ENCODE assay signal across 22 cellular contexts in genomic region chr7:134902058-134902457, GRCh38.
DNase-seq lines count a peak whose midpoint lies in the region; ATAC-seq and TF ChIP-seq lines count a peak whose summit lies in the region.
"Had no signal": no experiment of that assay in that cellular context is flagged by ENCODE, and none has a peak within 500 bp of the region (broad histone marks: within the 10 kb centered on the region; RNA-seq: fewer than 3 reads in every experiment).

No MANE protein-coding gene starts in this region.

- H3K27me3 ChIP-seq in right atrium auricular region (no peaks in the 10 kb centered on the region), esophagus muscularis mucosa (no peaks in the 10 kb centered on the region), osteoblast (ENCODE audit: insufficient read depth, low read length) (no peaks in the 10 kb centered on the region)
- H3K27me3 ChIP-seq: BE2C, ovary had no signal

- peak overlapping the region; percentile 69 to 76 for H3K27ac ChIP-seq in right atrium auricular region
- H3K27ac ChIP-seq in esophagus muscularis mucosa (replicated peaks in 1 of 4): peak overlapping the region; percentile 62 to 89 (median 76)
- H3K27ac ChIP-seq in osteoblast (ENCODE audit: low read depth, low read length): peak overlapping the region; percentile 68
- H3K27ac ChIP-seq: ovary had no signal

- H3K9me3 Mint-ChIP-seq in activated CD8-positive, alpha-beta T cell treated with anti-CD3 and anti-CD28 coated beads for 36 hours: peaks cover 1% of the 10 kb centered on the region
- H3K9me3 Mint-ChIP-seq: activated T-cell treated with anti-CD3 and anti-CD28 coated beads, Interleukin-2, amount 50 U/mL, for 4 hours had no signal

- no peak for TF ChIP-seq EP300 in esophagus muscularis mucosa (IDR thresholded peaks at IDR 0.05)

- POLR2A ChIA-PET in activated CD8-positive, alpha-beta T cell treated with anti-CD3 and anti-CD28 coated beads for 36 hours (lab: Charles Lee): no interaction called here

- H3K9me3 ChIP-seq in right atrium auricular region: no peaks in the 10 kb centered on the region
- H3K9me3 ChIP-seq in esophagus muscularis mucosa: no peaks in the 10 kb centered on the region
- no peaks in the 10 kb centered on the region for H3K9me3 ChIP-seq in osteoblast (ENCODE audit: low read depth, low read length)
- H3K9me3 ChIP-seq: BE2C, ovary had no signal

- peaks cover 53% of the 10 kb centered on the region for H4K20me1 ChIP-seq in osteoblast (ENCODE audit: insufficient read depth, low read length)

- peak overlapping the region; percentile 7 for H3K4me2 ChIP-seq in osteoblast (ENCODE audit: insufficient read depth, low read length)

- no peaks in the 10 kb centered on the region for H3K4me1 Mint-ChIP-seq in activated CD8-positive, alpha-beta T cell treated with anti-CD3 and anti-CD28 coated beads for 36 hours (ENCODE audit: low read depth)
- H3K4me1 Mint-ChIP-seq: naive thymus-derived CD8-positive, alpha-beta T cell had no signal

- H3K27ac Mint-ChIP-seq in activated CD8-positive, alpha-beta T cell treated with anti-CD3 and anti-CD28 coated beads for 36 hours: no peak overlapping the region
- H3K27ac Mint-ChIP-seq: naive thymus-derived CD8-positive, alpha-beta T cell had no signal

- no peak overlapping the region for H3K4me3 Mint-ChIP-seq in activated CD8-positive, alpha-beta T cell treated with anti-CD3 and anti-CD28 coated beads for 36 hours
- H3K4me3 Mint-ChIP-seq: activated T-cell treated with anti-CD3 and anti-CD28 coated beads, Interleukin-2, amount 50 U/mL, for 4 hours; naive thymus-derived CD8-positive, alpha-beta T cell had no signal

- intact Hi-C loops in Right ventricle myocardium inferior (cut with DNase I): no loop called here
- intact Hi-C loops in esophagus muscularis mucosa (cut with DNase I): no loop called here
- intact Hi-C loops in activated CD8-positive, alpha-beta T cell treated with anti-CD3 and anti-CD28 coated beads for 36 hours (cut with micrococcal nuclease): no loop called here
- intact Hi-C loops in lower leg skin (cut with DNase I; ENCODE audit: low total_unique reads): no loop called here

- H3K79me2 ChIP-seq in osteoblast (ENCODE audit: insufficient read depth, low read length): peaks cover 91% of the 10 kb centered on the region

- DNase-seq in right atrium auricular region (ENCODE audit: low spot score) (no peak), Right ventricle myocardium inferior (ENCODE audit: missing footprints) (no peak), esophagus muscularis mucosa (ENCODE audit: extremely low spot score) (peak; percentile 31), osteoblast (ENCODE audit: insufficient read length, low spot score, missing footprints) (no peak), NCI-H226 (no peak), lower leg skin (ENCODE audit: low spot score in 2 of 2) (no peak)
- DNase-seq in activated CD8-positive, alpha-beta T cell treated with anti-CD3 and anti-CD28 coated beads for 36 hours: no peak
- DNase-seq: activated CD8-positive, alpha-beta memory T cell treated with anti-CD3 and anti-CD28 coated beads for 24 hours; activated naive CD4-positive, alpha-beta T cell; activated T-cell treated with anti-CD3 and anti-CD28 coated beads, Interleukin-2, amount 50 U/mL, for 4 hours; BE2C; DMS79; erythroblast; Kasumi-1; naive thymus-derived CD8-positive, alpha-beta T cell; NCI-H1048; NCI-H1930; NCI-H446 treated with DMSO at 0.1 percent for 48 hours; ovary; PC-3; SHP77 treated with DMSO at 0.1 percent for 48 hours had no signal

- H3K27me3 Mint-ChIP-seq in activated CD8-positive, alpha-beta T cell treated with anti-CD3 and anti-CD28 coated beads for 36 hours: no peaks in the 10 kb centered on the region

- CTCF ChIA-PET in activated CD8-positive, alpha-beta T cell treated with anti-CD3 and anti-CD28 coated beads for 36 hours (lab: Charles Lee): no interaction called here

- no peak overlapping the region for H3K4me3 ChIP-seq in right atrium auricular region
- H3K4me3 ChIP-seq in esophagus muscularis mucosa: no peak overlapping the region
- no peak overlapping the region for H3K4me3 ChIP-seq in osteoblast (ENCODE audit: insufficient read depth, low read length)
- no peak overlapping the region for H3K4me3 ChIP-seq in lower leg skin (ENCODE audit: low read depth, poor library complexity, severe bottlenecking)
- H3K4me3 ChIP-seq: ovary had no signal

- ATAC-seq in Right ventricle myocardium inferior (no peak), HG03442 (IDR thresholded peaks at IDR 0.05; ENCODE audit: unreplicated experiment) (no peak)
- no peak for ATAC-seq in activated CD8-positive, alpha-beta T cell treated with anti-CD3 and anti-CD28 coated beads for 36 hours
- ATAC-seq: activated T-cell treated with anti-CD3 and anti-CD28 coated beads, Interleukin-2, amount 50 U/mL, for 4 hours; naive thymus-derived CD8-positive, alpha-beta T cell; PC-3 had no signal

- H3K36me3 ChIP-seq in right atrium auricular region (peaks cover 29% of the 10 kb centered on the region), esophagus muscularis mucosa (peaks cover 0 to 13% (median 5%) of the 10 kb centered on the region in 4 donors), osteoblast (ENCODE audit: insufficient read depth, low read length) (peaks cover 57% of the 10 kb centered on the region)
- H3K36me3 ChIP-seq: ovary had no signal

- TF ChIP-seq CTCF in right atrium auricular region (IDR thresholded peaks at IDR 0.05): no peak
- TF ChIP-seq CTCF in esophagus muscularis mucosa (IDR thresholded peaks at IDR 0.05): no peak
- no peak for TF ChIP-seq CTCF in osteoblast (IDR thresholded peaks at IDR 0.05; ENCODE audit: extremely low read depth, low read depth, low read length)
- TF ChIP-seq CTCF in activated CD8-positive, alpha-beta T cell treated with anti-CD3 and anti-CD28 coated beads for 36 hours (IDR thresholded peaks at IDR 0.05): no peak
- no peak for TF ChIP-seq CTCF in lower leg skin (IDR thresholded peaks at IDR 0.05)

- H3K4me1 ChIP-seq in right atrium auricular region: peaks cover 2 to 93% of the 10 kb centered on the region in 2 donors
- H3K4me1 ChIP-seq in esophagus muscularis mucosa: peaks cover 78 to 98% (median 98%) of the 10 kb centered on the region in 4 donors
- peaks cover 86% of the 10 kb centered on the region for H3K4me1 ChIP-seq in osteoblast (ENCODE audit: insufficient read depth, low read length)
- H3K4me1 ChIP-seq: BE2C had no signal

- TF ChIP-seq POLR2A in esophagus muscularis mucosa (IDR thresholded peaks at IDR 0.05; ENCODE audit: low read depth) (no peak), lower leg skin (IDR thresholded peaks at IDR 0.05) (no peak)

- 87% methylated on average over 2 of the region's 2 CpGs for WGBS in esophagus muscularis mucosa
- WGBS in lower leg skin, 2 donors: 88% methylated on average over 2 of the region's 2 CpGs

- no peaks in the 10 kb centered on the region for H3K36me3 Mint-ChIP-seq in activated CD8-positive, alpha-beta T cell treated with anti-CD3 and anti-CD28 coated beads for 36 hours (ENCODE audit: low read depth)
- H3K36me3 Mint-ChIP-seq: naive thymus-derived CD8-positive, alpha-beta T cell had no signal

- H2AFZ ChIP-seq in osteoblast (ENCODE audit: low read length): no peak overlapping the region
